ENCODE assay signal across 1 cellular context in the genomic region with DNA sequence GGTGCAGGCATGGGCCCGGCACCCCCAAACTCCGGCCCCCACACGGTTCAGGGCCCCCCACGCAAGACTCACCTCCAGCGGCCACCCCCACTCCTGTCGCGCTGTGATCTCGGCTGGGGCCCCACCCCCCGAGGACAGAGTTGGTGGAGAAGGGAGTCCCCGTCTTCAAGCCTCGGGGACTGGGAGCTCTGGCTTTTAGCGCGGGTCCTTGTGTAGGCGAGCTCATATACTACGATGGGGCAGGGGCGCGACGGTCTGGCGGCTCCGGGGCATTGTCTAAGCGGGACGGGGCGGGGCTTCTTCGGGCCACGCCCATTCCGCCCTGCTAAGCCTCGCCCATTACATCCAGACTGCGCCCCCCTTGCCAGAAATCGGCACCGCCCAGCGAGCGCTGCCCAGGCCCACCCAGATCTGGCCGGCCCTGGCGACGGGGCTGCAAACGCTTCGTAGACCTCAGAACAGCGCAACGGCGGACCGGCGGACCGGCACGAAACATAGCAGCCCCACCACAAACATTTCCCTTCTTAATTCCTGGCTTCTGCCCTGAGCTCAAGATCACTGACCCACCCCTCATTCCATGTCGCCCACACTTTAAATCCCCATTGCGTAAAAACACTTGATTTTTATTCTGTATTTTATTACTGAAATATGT.
TF ChIP-seq lines count a peak whose summit lies in the region.

No MANE protein-coding gene starts in this region.

TF ChIP-seq in HepG2, 621 proteins besides CTCF, POLR2A, EP300 and RAD21 (continued from another document and continues in another):
- TF ChIP-seq HINFP (CRISPR knock-in tag; IDR thresholded peaks at IDR 0.05; ENCODE audit: low read depth) (0 out of 2 replicates have a peak, but pooled peaks have one; percentile 11), ZNF331 (CRISPR knock-in tag; IDR thresholded peaks at IDR 0.05) (peak; percentile 42; the same call in 1 of the 2 replicates), REPIN1 (CRISPR knock-in tag; IDR thresholded peaks at IDR 0.05; ENCODE audit: borderline replicate concordance, low read depth) (peak; percentile 9; the same call in 1 of the 2 replicates), TAF1 (CRISPR knock-in tag; IDR thresholded peaks at IDR 0.05) (peak; percentile 1), CSRNP1 (CRISPR knock-in tag; IDR thresholded peaks at IDR 0.05) (peak; percentile 91; the same call in 1 of the 2 replicates), ZNF549 (CRISPR knock-in tag; IDR thresholded peaks at IDR 0.05) (0 out of 2 replicates have a peak, but pooled peaks have one; percentile 17), UBTF (CRISPR knock-in tag; IDR thresholded peaks at IDR 0.05) (no peak; the same call in 1 of the 2 replicates), SRSF4 (IDR thresholded peaks at IDR 0.05; ENCODE audit: low read depth, low read length, poor library complexity, severe bottlenecking) (peak; percentile 98), ZNF354B (CRISPR knock-in tag; IDR thresholded peaks at IDR 0.05) (0 out of 2 replicates have a peak, but pooled peaks have one; percentile 12), ZGPAT (CRISPR knock-in tag; IDR thresholded peaks at IDR 0.05) (no peak; the same call in 1 of the 2 replicates), ZNF431 (CRISPR knock-in tag; IDR thresholded peaks at IDR 0.05; ENCODE audit: borderline replicate concordance, low read depth) (no peak; the same call in 1 of the 2 replicates), ZNF224 (CRISPR knock-in tag; IDR thresholded peaks at IDR 0.05) (peak; percentile 70; the same call in 1 of the 2 replicates), ZNF256 (CRISPR knock-in tag; conservative IDR thresholded peaks at IDR 0.05) (no peak), ZNF687 (CRISPR knock-in tag; IDR thresholded peaks at IDR 0.05) (peak; percentile 87), ATF7-NPFF (CRISPR knock-in tag; IDR thresholded peaks at IDR 0.05; ENCODE audit: low read depth) (peak; percentile 88), TGIF2 (CRISPR knock-in tag; IDR thresholded peaks at IDR 0.05) (0 out of 2 replicates have a peak, but pooled peaks have one; percentile 28), ZNF280D (CRISPR knock-in tag; IDR thresholded peaks at IDR 0.05) (peak; percentile 31), MBD4 (IDR thresholded peaks at IDR 0.05; ENCODE audit: borderline replicate concordance, low read length) (no peak), HNRNPUL1 (IDR thresholded peaks at IDR 0.05; ENCODE audit: low read depth, low read length) (peak; percentile 85; the same call in 1 of the 2 replicates), ZNF720 (CRISPR knock-in tag; IDR thresholded peaks at IDR 0.05) (no peak), SSRP1 (CRISPR knock-in tag; IDR thresholded peaks at IDR 0.05) (peak; percentile 79; the same call in 1 of the 2 replicates), PREB (CRISPR knock-in tag; IDR thresholded peaks at IDR 0.05) (0 out of 2 replicates have a peak, but pooled peaks have one; percentile 21)
- TF ChIP-seq, protein P1, sequence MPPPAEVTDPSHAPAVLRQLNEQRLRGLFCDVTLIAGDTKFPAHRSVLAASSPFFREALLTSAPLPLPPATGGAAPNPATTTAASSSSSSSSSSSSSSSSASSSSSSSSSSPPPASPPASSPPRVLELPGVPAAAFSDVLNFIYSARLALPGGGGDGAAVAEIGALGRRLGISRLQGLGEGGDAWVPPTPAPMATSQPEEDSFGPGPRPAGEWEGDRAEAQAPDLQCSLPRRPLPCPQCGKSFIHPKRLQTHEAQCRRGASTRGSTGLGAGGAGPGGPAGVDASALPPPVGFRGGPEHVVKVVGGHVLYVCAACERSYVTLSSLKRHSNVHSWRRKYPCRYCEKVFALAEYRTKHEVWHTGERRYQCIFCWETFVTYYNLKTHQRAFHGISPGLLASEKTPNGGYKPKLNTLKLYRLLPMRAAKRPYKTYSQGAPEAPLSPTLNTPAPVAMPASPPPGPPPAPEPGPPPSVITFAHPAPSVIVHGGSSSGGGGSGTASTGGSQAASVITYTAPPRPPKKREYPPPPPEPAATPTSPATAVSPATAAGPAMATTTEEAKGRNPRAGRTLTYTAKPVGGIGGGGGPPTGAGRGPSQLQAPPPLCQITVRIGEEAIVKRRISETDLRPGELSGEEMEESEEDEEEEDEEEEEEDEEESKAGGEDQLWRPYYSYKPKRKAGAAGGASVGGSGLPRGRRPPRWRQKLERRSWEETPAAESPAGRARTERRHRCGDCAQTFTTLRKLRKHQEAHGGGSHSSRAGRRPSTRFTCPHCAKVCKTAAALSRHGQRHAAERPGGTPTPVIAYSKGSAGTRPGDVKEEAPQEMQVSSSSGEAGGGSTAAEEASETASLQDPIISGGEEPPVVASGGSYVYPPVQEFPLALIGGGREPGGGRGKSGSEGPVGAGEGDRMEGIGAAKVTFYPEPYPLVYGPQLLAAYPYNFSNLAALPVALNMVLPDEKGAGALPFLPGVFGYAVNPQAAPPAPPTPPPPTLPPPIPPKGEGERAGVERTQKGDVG (CRISPR knock-in tag; IDR thresholded peaks at IDR 0.05; ENCODE audit: borderline replicate concordance), result peak; percentile 93; the same call in 1 of the 2 replicates
- TF ChIP-seq, protein P2, sequence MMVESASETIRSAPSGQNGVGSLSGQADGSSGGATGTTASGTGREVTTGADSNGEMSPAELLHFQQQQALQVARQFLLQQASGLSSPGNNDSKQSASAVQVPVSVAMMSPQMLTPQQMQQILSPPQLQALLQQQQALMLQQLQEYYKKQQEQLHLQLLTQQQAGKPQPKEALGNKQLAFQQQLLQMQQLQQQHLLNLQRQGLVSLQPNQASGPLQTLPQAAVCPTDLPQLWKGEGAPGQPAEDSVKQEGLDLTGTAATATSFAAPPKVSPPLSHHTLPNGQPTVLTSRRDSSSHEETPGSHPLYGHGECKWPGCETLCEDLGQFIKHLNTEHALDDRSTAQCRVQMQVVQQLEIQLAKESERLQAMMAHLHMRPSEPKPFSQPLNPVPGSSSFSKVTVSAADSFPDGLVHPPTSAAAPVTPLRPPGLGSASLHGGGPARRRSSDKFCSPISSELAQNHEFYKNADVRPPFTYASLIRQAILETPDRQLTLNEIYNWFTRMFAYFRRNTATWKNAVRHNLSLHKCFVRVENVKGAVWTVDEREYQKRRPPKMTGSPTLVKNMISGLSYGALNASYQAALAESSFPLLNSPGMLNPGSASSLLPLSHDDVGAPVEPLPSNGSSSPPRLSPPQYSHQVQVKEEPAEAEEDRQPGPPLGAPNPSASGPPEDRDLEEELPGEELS (CRISPR knock-in tag; IDR thresholded peaks at IDR 0.05), result 0 out of 2 replicates have a peak, but pooled peaks have one; percentile 11
